Comparison of ENCODE assay signal across 24 cellular contexts in the genomic region with DNA sequence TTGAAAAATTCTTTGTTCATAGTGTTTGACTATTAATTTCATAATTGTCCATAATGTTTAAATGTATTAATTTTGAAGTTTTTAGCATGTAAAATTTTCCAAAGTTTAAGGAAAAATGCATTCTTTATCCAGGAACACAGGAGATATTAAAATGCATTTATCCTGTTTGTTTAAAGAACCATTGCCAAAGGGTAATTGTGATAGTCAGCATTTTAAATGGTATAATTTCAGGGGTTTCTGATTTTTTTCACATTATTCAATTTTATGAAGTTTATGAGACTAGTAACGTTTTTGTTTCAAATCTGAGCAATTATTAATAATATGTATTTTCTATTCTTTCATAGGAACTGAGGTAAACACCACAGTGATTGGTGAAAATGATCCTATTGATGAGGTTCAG. TPM values are rescaled to one million over a fixed set of nuclear protein-coding genes. Genes with fewer than 3 reads are reported as not detected.
DNase-seq lines count a peak whose midpoint lies in the region; ATAC-seq, FAIRE-seq and TF ChIP-seq lines count a peak whose summit lies in the region.
"Had no signal": no experiment of that assay in that cellular context is flagged by ENCODE, and none has a peak within 500 bp of the region (broad histone marks: within the 10 kb centered on the region; RNA-seq: fewer than 3 reads in every experiment).

No MANE protein-coding gene starts in this region.

- H4K20me1 ChIP-seq in IMR-90 (ENCODE audit: insufficient read depth, low read length), result no peaks in the 10 kb centered on the region
- H4K20me1 ChIP-seq: BLaER1 had no signal

- H2AK5ac ChIP-seq in IMR-90 (ENCODE audit: low read depth, low read length), result no peak overlapping the region

- no peak overlapping the region for H3K4ac ChIP-seq in IMR-90 (ENCODE audit: low read depth, low read length)

- no peaks in the 10 kb centered on the region for H3K9me1 ChIP-seq in IMR-90 (ENCODE audit: insufficient read depth, low read length)

- H2AFZ ChIP-seq in IMR-90 (replicated peaks; ENCODE audit: low read length, poor library complexity), result no peak overlapping the region

- H4K91ac ChIP-seq in IMR-90 (ENCODE audit: insufficient read depth, low read depth, low read length), result no peak overlapping the region

- H3K4me1 ChIP-seq in A549, result no peaks in the 10 kb centered on the region
- no peaks in the 10 kb centered on the region for H3K4me1 ChIP-seq in IMR-90 (ENCODE audit: control insufficient read depth, insufficient read depth, low read length)
- H3K4me1 ChIP-seq: BE2C, BLaER1 had no signal

- no peak overlapping the region for H2BK120ac ChIP-seq in IMR-90 (ENCODE audit: low read depth, low read length)

- no peak overlapping the region for H3K23ac ChIP-seq in IMR-90 (ENCODE audit: low read depth, low read length)

- no peaks in the 10 kb centered on the region for H3K27me3 ChIP-seq in IMR-90 (ENCODE audit: control insufficient read depth, insufficient read depth, low read length)
- H3K27me3 ChIP-seq: BE2C, BLaER1 had no signal

- no peak overlapping the region for H3K4me2 ChIP-seq in A549
- no peak overlapping the region for H3K4me2 ChIP-seq in IMR-90 (ENCODE audit: low read depth, low read length)
- H3K4me2 ChIP-seq: BLaER1 had no signal

- no peak for TF ChIP-seq EP300 in A549 (IDR thresholded peaks at IDR 0.05)

- H3K56ac ChIP-seq in IMR-90 (ENCODE audit: extremely low read depth, insufficient read depth, low read length), result no peak overlapping the region

- no peak overlapping the region for H4K5ac ChIP-seq in IMR-90 (ENCODE audit: low read depth, low read length)

- ATAC-seq in A549, result no peak
- ATAC-seq in IMR-90 (ENCODE audit: low read depth), result no peak
- ATAC-seq: GM12878 had no signal

- CTCF ChIA-PET in A549 (lab: Yijun Ruan, JAX), result no interaction called here
- CTCF ChIA-PET in IMR-90 (lab: Yijun Ruan, JAX), result no interaction called here

- intact Hi-C loops in IMR-90 (cut with micrococcal nuclease), result no loop called here

- TF ChIP-seq CTCF in A549 (IDR thresholded peaks at IDR 0.05) (no peak), IMR-90 (conservative IDR thresholded peaks at IDR 0.05; ENCODE audit: low read depth, low read length) (no peak)

- no peak overlapping the region for H2AK9ac ChIP-seq in IMR-90 (replicated peaks; ENCODE audit: low read depth, low read length, poor library complexity)

- H2BK20ac ChIP-seq in IMR-90 (ENCODE audit: low read depth, low read length), result no peak overlapping the region

- no peak overlapping the region for H3K4me3 ChIP-seq in A549
- H3K4me3 ChIP-seq in IMR-90 (ENCODE audit: insufficient read depth, low read depth, low read length), result no peak overlapping the region
- H3K4me3 ChIP-seq: BLaER1, GM12878 had no signal

- H3K27ac ChIP-seq in A549 (no peak overlapping the region), IMR-90 (ENCODE audit: insufficient read depth, low read length) (no peak overlapping the region)
- H3K27ac ChIP-seq: BLaER1 had no signal

- in situ Hi-C loops in IMR-90 (cut with MboI; ENCODE audit: low sequenced_read_pairs), result no loop called here

- H2BK5ac ChIP-seq in IMR-90 (ENCODE audit: low read depth, low read length, poor library complexity, severe bottlenecking), result no peak overlapping the region

- no peak for TF ChIP-seq RAD21 in A549 (conservative IDR thresholded peaks at IDR 0.05 in 1 of 2, IDR thresholded peaks at IDR 0.05 in 1 of 2)
- TF ChIP-seq RAD21 in IMR-90 (IDR thresholded peaks at IDR 0.05; ENCODE audit: low read length), result no peak

- no peak for FAIRE-seq in A549 (lab: Jason Lieb, UNC)
- FAIRE-seq in islet of Langerhans (lab: Jason Lieb, UNC), result peak; percentile 94
- FAIRE-seq: GM12878, GM12892, GM18507, GM19239 had no signal

- no peak overlapping the region for H3K14ac ChIP-seq in IMR-90 (replicated peaks; ENCODE audit: low read depth, low read length)

- no peak overlapping the region for H3K18ac ChIP-seq in IMR-90 (ENCODE audit: low read depth, low read length)

- H2BK15ac ChIP-seq in IMR-90 (ENCODE audit: low read depth, low read length), result no peak overlapping the region

- DNase-seq in A549 (ENCODE audit: low read depth in 1 of 2, low spot score in 1 of 2) (no peak), IMR-90 (no peak), GM19238 (ENCODE audit: insufficient read length, low spot score) (no peak), T-helper 9 cell (no peak)
- DNase-seq: 8988T; BE2C; C1 segment of cervical spinal cord; CD4-positive, alpha-beta memory T cell; CD4-positive, CD25-positive, alpha-beta regulatory T cell; CD8-positive, alpha-beta memory T cell; COR-L47; DMS 273 treated with DMSO at 0.1 percent for 48 hours; DMS153; DMS53; DMS79; DND-41; EL; GDM1 had no signal

- dilution Hi-C loops in IMR-90 (cut with HindIII; ENCODE audit: low sequenced_read_pairs, unreplicated experiment), result no loop called here

- H3K79me1 ChIP-seq in IMR-90 (ENCODE audit: low read depth in 1 of 2, low read length in 2 of 2), result no peaks in the 10 kb centered on the region; a peak in 1 of 4 replicates

- POLR2A ChIA-PET in A549 (lab: Yijun Ruan, JAX) (no interaction called here), IMR-90 (lab: Charles Lee; ENCODE audit: unreplicated experiment) (no interaction called here)

- BruUV-seq in IMR-90 (replicated peaks; lab: Mats Ljungman, UMichigan), result no TSS peak

- TF ChIP-seq POLR2A in A549 (IDR thresholded peaks at IDR 0.05; ENCODE audit: low read length), result no peak
- no peak for TF ChIP-seq POLR2A in IMR-90 (IDR thresholded peaks at IDR 0.05; ENCODE audit: low read depth, low read length)

- 92% methylated on average over 1 of the region's 1 CpG for WGBS in A549 (ENCODE audit: missing lambda C conversion rate)
- no CpG with 5 or more reads among the region's 1 CpG for WGBS in IMR-90 (ENCODE audit: extremely low coverage in 2 of 2, insufficient read length in 1 of 2), 2 experiments

- H3K9ac ChIP-seq in IMR-90 (ENCODE audit: low read depth, low read length), result no peak overlapping the region
- H3K9ac ChIP-seq: BLaER1 had no signal

- no peaks in the 10 kb centered on the region for H3K9me3 ChIP-seq in A549
- no peaks in the 10 kb centered on the region for H3K9me3 ChIP-seq in IMR-90 (ENCODE audit: control insufficient read depth, insufficient read depth, low read length)
- H3K9me3 ChIP-seq: BE2C, BLaER1 had no signal

- peaks cover 29% of the 10 kb centered on the region for H3K36me3 ChIP-seq in IMR-90 (ENCODE audit: control insufficient read depth, insufficient read depth, low read length)
- H3K36me3 ChIP-seq: BE2C had no signal

- no peak overlapping the region for H4K8ac ChIP-seq in IMR-90 (ENCODE audit: low read depth in 2 of 2, low read length in 2 of 2)

TF ChIP-seq in A549, 52 proteins besides CTCF, POLR2A, EP300 and RAD21:
- peak; percentile 64 for TF ChIP-seq MAFK (IDR thresholded peaks at IDR 0.05; ENCODE audit: partially characterized antibody)
- no peak for TF ChIP-seq FOSL2 (IDR thresholded peaks at IDR 0.05)
- no peak for TF ChIP-seq FOSL2 (CRISPR knock-in tag; IDR thresholded peaks at IDR 0.05)

TF ChIP-seq in IMR-90, 13 proteins besides CTCF, POLR2A, EP300 and RAD21:
- TF ChIP-seq SMC3 (IDR thresholded peaks at IDR 0.05; ENCODE audit: low read depth, low read length) (no peak), MAFK (IDR thresholded peaks at IDR 0.05; ENCODE audit: low read depth, low read length) (peak; percentile 61), MXI1 (IDR thresholded peaks at IDR 0.05; ENCODE audit: borderline replicate concordance, low read depth, low read length) (no peak), NFE2L2 (IDR thresholded peaks at IDR 0.05; ENCODE audit: low read depth, low read length) (no peak), FOS (IDR thresholded peaks at IDR 0.05; ENCODE audit: low read depth, low read length) (no peak), RCOR1 (IDR thresholded peaks at IDR 0.05; ENCODE audit: insufficient replicate concordance, low read length) (no peak), RFX5 (IDR thresholded peaks at IDR 0.05; ENCODE audit: low read depth, low read length) (no peak)
- TF ChIP-seq, protein P1, sequence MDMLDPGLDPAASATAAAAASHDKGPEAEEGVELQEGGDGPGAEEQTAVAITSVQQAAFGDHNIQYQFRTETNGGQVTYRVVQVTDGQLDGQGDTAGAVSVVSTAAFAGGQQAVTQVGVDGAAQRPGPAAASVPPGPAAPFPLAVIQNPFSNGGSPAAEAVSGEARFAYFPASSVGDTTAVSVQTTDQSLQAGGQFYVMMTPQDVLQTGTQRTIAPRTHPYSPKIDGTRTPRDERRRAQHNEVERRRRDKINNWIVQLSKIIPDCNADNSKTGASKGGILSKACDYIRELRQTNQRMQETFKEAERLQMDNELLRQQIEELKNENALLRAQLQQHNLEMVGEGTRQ (IDR thresholded peaks at IDR 0.05; ENCODE audit: low read depth, low read length), result no peak
TF ChIP-seq in IMR-90: peak in this region for 1.

RNA-seq across cellular contexts. Expression of a gene that starts 24.9 kb away (rescaled TPM):
- polyA plus RNA-seq in A549 (2011; rRNA removed), result 52.2 and 56.4 TPM in 2 replicates
- polyA plus RNA-seq in A549 (2012; cell fraction: cytosol; rRNA removed), result 9.5 and 11.6 TPM in 2 replicates
- 18.5 and 20.9 TPM in 2 replicates for polyA plus RNA-seq in A549 (2012; cell fraction: nucleus; rRNA removed)
- polyA plus RNA-seq in A549 (2017; fragmentation: RNase III; extraction: RNeasy Plus Mini Kit Qiagen cat#74134 plus additional on column Dnase treatment), result 22.4 to 26.5 TPM (median 24.2 TPM) in 3 replicates
- polyA minus RNA-seq in A549 (2011; rRNA and poly(A)+ RNA removed), result 40.8 and 41.4 TPM in 2 replicates
- total RNA-seq in IMR-90 (2012; rRNA removed), result 71.3 and 100.0 TPM in 2 replicates
- 23.0 and 26.1 TPM in 2 replicates for polyA plus RNA-seq in IMR-90 (2012; rRNA removed)
- polyA plus RNA-seq in IMR-90 (2012; cell fraction: cytosol; rRNA removed), result 11.1 and 11.6 TPM in 2 replicates
- 8.5 and 16.4 TPM in 2 replicates for polyA plus RNA-seq in IMR-90 (2012; cell fraction: nucleus; rRNA removed; ENCODE audit: low replicate concordance)
